In genomic region chr3:127339016-127339415, GRCh38 we compare ENCODE assay signal across 1 cellular context.
A peak's percentile ranks its signal among the peaks of the same experiment; 100 is the strongest.
TF ChIP-seq lines count a peak whose summit lies in the region.

No MANE protein-coding gene starts in this region.

TF ChIP-seq in HepG2, 621 proteins besides CTCF, POLR2A, EP300 and RAD21 (continued from another document):
- TF ChIP-seq AKNA (CRISPR knock-in tag; IDR thresholded peaks at IDR 0.05; ENCODE audit: borderline replicate concordance) = no peak
- TF ChIP-seq, protein P1, sequence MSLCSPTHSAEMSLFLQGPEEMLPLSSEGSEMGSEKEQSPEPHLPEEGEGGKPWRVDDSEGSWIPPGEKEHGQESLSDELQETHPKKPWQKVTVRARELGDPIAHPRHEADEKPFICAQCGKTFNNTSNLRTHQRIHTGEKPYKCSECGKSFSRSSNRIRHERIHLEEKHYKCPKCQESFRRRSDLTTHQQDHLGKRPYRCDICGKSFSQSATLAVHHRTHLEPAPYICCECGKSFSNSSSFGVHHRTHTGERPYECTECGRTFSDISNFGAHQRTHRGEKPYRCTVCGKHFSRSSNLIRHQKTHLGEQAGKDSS (CRISPR knock-in tag; IDR thresholded peaks at IDR 0.05; ENCODE audit: borderline replicate concordance, low read depth) = no peak
- TF ChIP-seq RFXAP (CRISPR knock-in tag; IDR thresholded peaks at IDR 0.05; ENCODE audit: borderline replicate concordance) = no peak
- no peak for TF ChIP-seq ATF7 (IDR thresholded peaks at IDR 0.05)
- TF ChIP-seq ATF7 (CRISPR knock-in tag; IDR thresholded peaks at IDR 0.05) = no peak
- TF ChIP-seq RBM39 (IDR thresholded peaks at IDR 0.05; ENCODE audit: low read depth, low read length, poor library complexity, severe bottlenecking) = no peak
- 0 out of 2 replicates have a peak, but pooled peaks have one; percentile 56 for TF ChIP-seq ZNF207 (IDR thresholded peaks at IDR 0.05; ENCODE audit: borderline replicate concordance)
- TF ChIP-seq, protein P2, sequence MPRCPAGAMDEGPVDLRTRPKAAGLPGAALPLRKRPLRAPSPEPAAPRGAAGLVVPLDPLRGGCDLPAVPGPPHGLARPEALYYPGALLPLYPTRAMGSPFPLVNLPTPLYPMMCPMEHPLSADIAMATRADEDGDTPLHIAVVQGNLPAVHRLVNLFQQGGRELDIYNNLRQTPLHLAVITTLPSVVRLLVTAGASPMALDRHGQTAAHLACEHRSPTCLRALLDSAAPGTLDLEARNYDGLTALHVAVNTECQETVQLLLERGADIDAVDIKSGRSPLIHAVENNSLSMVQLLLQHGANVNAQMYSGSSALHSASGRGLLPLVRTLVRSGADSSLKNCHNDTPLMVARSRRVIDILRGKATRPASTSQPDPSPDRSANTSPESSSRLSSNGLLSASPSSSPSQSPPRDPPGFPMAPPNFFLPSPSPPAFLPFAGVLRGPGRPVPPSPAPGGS (CRISPR knock-in tag; IDR thresholded peaks at IDR 0.05) = no peak
- TF ChIP-seq, protein P3, sequence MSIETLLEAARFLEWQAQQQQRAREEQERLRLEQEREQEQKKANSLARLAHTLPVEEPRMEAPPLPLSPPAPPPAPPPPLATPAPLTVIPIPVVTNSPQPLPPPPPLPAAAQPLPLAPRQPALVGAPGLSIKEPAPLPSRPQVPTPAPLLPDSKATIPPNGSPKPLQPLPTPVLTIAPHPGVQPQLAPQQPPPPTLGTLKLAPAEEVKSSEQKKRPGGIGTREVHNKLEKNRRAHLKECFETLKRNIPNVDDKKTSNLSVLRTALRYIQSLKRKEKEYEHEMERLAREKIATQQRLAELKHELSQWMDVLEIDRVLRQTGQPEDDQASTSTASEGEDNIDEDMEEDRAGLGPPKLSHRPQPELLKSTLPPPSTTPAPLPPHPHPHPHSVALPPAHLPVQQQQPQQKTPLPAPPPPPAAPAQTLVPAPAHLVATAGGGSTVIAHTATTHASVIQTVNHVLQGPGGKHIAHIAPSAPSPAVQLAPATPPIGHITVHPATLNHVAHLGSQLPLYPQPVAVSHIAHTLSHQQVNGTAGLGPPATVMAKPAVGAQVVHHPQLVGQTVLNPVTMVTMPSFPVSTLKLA (IDR thresholded peaks at IDR 0.05) = peak; percentile 83
- no peak for TF ChIP-seq ZNF780A (CRISPR knock-in tag; IDR thresholded peaks at IDR 0.05)
- TF ChIP-seq, protein P4, sequence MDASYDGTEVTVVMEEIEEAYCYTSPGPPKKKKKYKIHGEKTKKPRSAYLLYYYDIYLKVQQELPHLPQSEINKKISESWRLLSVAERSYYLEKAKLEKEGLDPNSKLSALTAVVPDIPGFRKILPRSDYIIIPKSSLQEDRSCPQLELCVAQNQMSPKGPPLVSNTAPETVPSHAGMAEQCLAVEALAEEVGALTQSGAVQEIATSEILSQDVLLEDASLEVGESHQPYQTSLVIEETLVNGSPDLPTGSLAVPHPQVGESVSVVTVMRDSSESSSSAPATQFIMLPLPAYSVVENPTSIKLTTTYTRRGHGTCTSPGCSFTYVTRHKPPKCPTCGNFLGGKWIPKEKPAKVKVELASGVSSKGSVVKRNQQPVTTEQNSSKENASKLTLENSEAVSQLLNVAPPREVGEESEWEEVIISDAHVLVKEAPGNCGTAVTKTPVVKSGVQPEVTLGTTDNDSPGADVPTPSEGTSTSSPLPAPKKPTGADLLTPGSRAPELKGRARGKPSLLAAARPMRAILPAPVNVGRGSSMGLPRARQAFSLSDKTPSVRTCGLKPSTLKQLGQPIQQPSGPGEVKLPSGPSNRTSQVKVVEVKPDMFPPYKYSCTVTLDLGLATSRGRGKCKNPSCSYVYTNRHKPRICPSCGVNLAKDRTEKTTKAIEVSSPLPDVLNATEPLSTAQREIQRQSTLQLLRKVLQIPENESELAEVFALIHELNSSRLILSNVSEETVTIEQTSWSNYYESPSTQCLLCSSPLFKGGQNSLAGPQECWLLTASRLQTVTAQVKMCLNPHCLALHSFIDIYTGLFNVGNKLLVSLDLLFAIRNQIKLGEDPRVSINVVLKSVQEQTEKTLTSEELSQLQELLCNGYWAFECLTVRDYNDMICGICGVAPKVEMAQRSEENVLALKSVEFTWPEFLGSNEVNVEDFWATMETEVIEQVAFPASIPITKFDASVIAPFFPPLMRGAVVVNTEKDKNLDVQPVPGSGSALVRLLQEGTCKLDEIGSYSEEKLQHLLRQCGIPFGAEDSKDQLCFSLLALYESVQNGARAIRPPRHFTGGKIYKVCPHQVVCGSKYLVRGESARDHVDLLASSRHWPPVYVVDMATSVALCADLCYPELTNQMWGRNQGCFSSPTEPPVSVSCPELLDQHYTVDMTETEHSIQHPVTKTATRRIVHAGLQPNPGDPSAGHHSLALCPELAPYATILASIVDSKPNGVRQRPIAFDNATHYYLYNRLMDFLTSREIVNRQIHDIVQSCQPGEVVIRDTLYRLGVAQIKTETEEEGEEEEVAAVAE (CRISPR knock-in tag; IDR thresholded peaks at IDR 0.05; ENCODE audit: borderline replicate concordance) = no peak
- TF ChIP-seq HCFC1 (IDR thresholded peaks at IDR 0.05; ENCODE audit: low read depth, low read length) = no peak
